ENCODE assay signal across 29 cellular contexts in genomic region chr5:132115375-132115774, GRCh38. TPM values are rescaled to one million over a fixed set of nuclear protein-coding genes. Genes with fewer than 3 reads are reported as not detected.
DNase-seq lines count a peak whose midpoint lies in the region; ATAC-seq and TF ChIP-seq lines count a peak whose summit lies in the region.
"Had no signal": no experiment of that assay in that cellular context is flagged by ENCODE, and none has a peak within 500 bp of the region (broad histone marks: within the 10 kb centered on the region; RNA-seq: fewer than 3 reads in every experiment).

No MANE protein-coding gene starts in this region.

- H3K4me3 Mint-ChIP-seq in activated CD4-positive, alpha-beta T cell treated with anti-CD3 and anti-CD28 coated beads, Interleukin-2, amount 10 ng/mL, durations not matched to agents 24 days and 14 days = peak overlapping the region; percentile 24
- no peak overlapping the region for H3K4me3 Mint-ChIP-seq in activated naive CD8-positive, alpha-beta T cell treated with anti-CD3 and anti-CD28 coated beads for 36 hours
- H3K4me3 Mint-ChIP-seq in stimulated activated effector memory CD8-positive, alpha-beta T cell treated with anti-CD3 and anti-CD28 coated beads, Interleukin-12 subunit alpha, Interleukin-12 subunit beta, amount 100 ng/mL, for 72 hours = peak overlapping the region; percentile 36
- H3K4me3 Mint-ChIP-seq: CD4-positive, CD25-positive, alpha-beta regulatory T cell; memory B cell; stimulated activated memory B cell treated with anti-CD40 and anti-IgM and Interleukin-4, amounts not matched to agents 10 μg/mL and 1 μg/mL and 100 μg/mL, for 72 hours had no signal

- no peaks in the 10 kb centered on the region for H3K27me3 ChIP-seq in Loucy (ENCODE audit: insufficient read depth, low read length, poor library complexity, severe bottlenecking)
- H3K27me3 ChIP-seq: pancreas, suprapubic skin, upper lobe of right lung had no signal

- peak overlapping the region; percentile 64 for H3K27ac Mint-ChIP-seq in activated CD4-positive, alpha-beta T cell treated with anti-CD3 and anti-CD28 coated beads, Interleukin-2, amount 10 ng/mL, durations not matched to agents 24 days and 14 days
- H3K27ac Mint-ChIP-seq in activated naive CD8-positive, alpha-beta T cell treated with anti-CD3 and anti-CD28 coated beads for 36 hours = peak overlapping the region; percentile 14
- H3K27ac Mint-ChIP-seq in stimulated activated effector memory CD8-positive, alpha-beta T cell treated with anti-CD3 and anti-CD28 coated beads, Interleukin-12 subunit alpha, Interleukin-12 subunit beta, amount 100 ng/mL, for 72 hours = peak overlapping the region; percentile 85
- H3K27ac Mint-ChIP-seq: CD4-positive, CD25-positive, alpha-beta regulatory T cell; memory B cell; stimulated activated memory B cell treated with anti-CD40 and anti-IgM and Interleukin-4, amounts not matched to agents 10 μg/mL and 1 μg/mL and 100 μg/mL, for 72 hours had no signal

- no peak for DNase-seq in activated CD4-positive, alpha-beta T cell treated with anti-CD3 and anti-CD28 coated beads, Interleukin-2, amount 10 ng/mL, durations not matched to agents 24 days and 14 days
- no peak for DNase-seq in activated CD4-positive, alpha-beta T cell treated with anti-CD3 and anti-CD28 coated beads for 4 hours
- DNase-seq in activated naive CD8-positive, alpha-beta T cell treated with anti-CD3 and anti-CD28 coated beads for 36 hours = no peak
- no peak for DNase-seq in stimulated activated effector memory CD8-positive, alpha-beta T cell treated with anti-CD3 and anti-CD28 coated beads, Interleukin-12 subunit alpha, Interleukin-12 subunit beta, amount 100 ng/mL, for 72 hours (ENCODE audit: low spot score in 2 of 2)
- DNase-seq in NCI-H345 (lab: John Stamatoyannopoulos, UW) (no peak), NCI-H446 treated with DMSO at 0.1 percent for 48 hours (lab: John Stamatoyannopoulos, UW) (no peak)
- DNase-seq: activated gamma-delta T cell; CD4-positive, CD25-positive, alpha-beta regulatory T cell; effector memory CD4-positive, alpha-beta T cell; NCI-H1694; NCI-H82; pancreas; SIG-M5; stimulated activated CD4-positive, alpha-beta T cell treated with anti-CD3 and anti-CD28 coated beads, Interleukin-15, amount 100 ng/mL, for 24 hours; upper lobe of right lung had no signal

- no peaks in the 10 kb centered on the region for H3K79me2 ChIP-seq in Loucy (ENCODE audit: insufficient read depth, low read length)

- H3K36me3 Mint-ChIP-seq in activated CD4-positive, alpha-beta T cell treated with anti-CD3 and anti-CD28 coated beads, Interleukin-2, amount 10 ng/mL, durations not matched to agents 24 days and 14 days (ENCODE audit: low read depth) = peaks cover 35% of the 10 kb centered on the region
- peaks cover 18% of the 10 kb centered on the region for H3K36me3 Mint-ChIP-seq in activated naive CD8-positive, alpha-beta T cell treated with anti-CD3 and anti-CD28 coated beads for 36 hours
- peaks cover 7% of the 10 kb centered on the region for H3K36me3 Mint-ChIP-seq in stimulated activated effector memory CD8-positive, alpha-beta T cell treated with anti-CD3 and anti-CD28 coated beads, Interleukin-12 subunit alpha, Interleukin-12 subunit beta, amount 100 ng/mL, for 72 hours
- H3K36me3 Mint-ChIP-seq: CD4-positive, CD25-positive, alpha-beta regulatory T cell; memory B cell; stimulated activated memory B cell treated with anti-CD40 and anti-IgM and Interleukin-4, amounts not matched to agents 10 μg/mL and 1 μg/mL and 100 μg/mL, for 72 hours had no signal

- no peak overlapping the region for H3K4me3 ChIP-seq in Loucy (ENCODE audit: low read length, poor library complexity, severe bottlenecking)
- H3K4me3 ChIP-seq: coronary artery, pancreas, suprapubic skin, upper lobe of right lung had no signal

- H3K9me3 Mint-ChIP-seq in activated CD4-positive, alpha-beta T cell treated with anti-CD3 and anti-CD28 coated beads, Interleukin-2, amount 10 ng/mL, durations not matched to agents 24 days and 14 days = peaks cover 14% of the 10 kb centered on the region
- H3K9me3 Mint-ChIP-seq in activated naive CD8-positive, alpha-beta T cell treated with anti-CD3 and anti-CD28 coated beads for 36 hours = peaks cover 15% of the 10 kb centered on the region
- no peaks in the 10 kb centered on the region for H3K9me3 Mint-ChIP-seq in stimulated activated effector memory CD8-positive, alpha-beta T cell treated with anti-CD3 and anti-CD28 coated beads, Interleukin-12 subunit alpha, Interleukin-12 subunit beta, amount 100 ng/mL, for 72 hours
- H3K9me3 Mint-ChIP-seq: stimulated activated memory B cell treated with anti-CD40 and anti-IgM and Interleukin-4, amounts not matched to agents 10 μg/mL and 1 μg/mL and 100 μg/mL, for 72 hours had no signal

- H3K9ac ChIP-seq in Loucy (ENCODE audit: low read depth, low read length, poor library complexity, severe bottlenecking) = no peak overlapping the region

- H3K36me3 ChIP-seq in Loucy (ENCODE audit: insufficient read depth, low read length) = no peaks in the 10 kb centered on the region
- H3K36me3 ChIP-seq: pancreas, suprapubic skin, upper lobe of right lung had no signal

- H3K27me3 Mint-ChIP-seq in activated CD4-positive, alpha-beta T cell treated with anti-CD3 and anti-CD28 coated beads, Interleukin-2, amount 10 ng/mL, durations not matched to agents 24 days and 14 days = no peaks in the 10 kb centered on the region
- H3K27me3 Mint-ChIP-seq in activated naive CD8-positive, alpha-beta T cell treated with anti-CD3 and anti-CD28 coated beads for 36 hours = no peaks in the 10 kb centered on the region
- H3K27me3 Mint-ChIP-seq: CD4-positive, CD25-positive, alpha-beta regulatory T cell; memory B cell; stimulated activated memory B cell treated with anti-CD40 and anti-IgM and Interleukin-4, amounts not matched to agents 10 μg/mL and 1 μg/mL and 100 μg/mL, for 72 hours had no signal

- H2AFZ ChIP-seq in Loucy (ENCODE audit: low read length) = no peak overlapping the region

- H4K20me1 ChIP-seq in Loucy (ENCODE audit: insufficient read depth, low read length, poor library complexity, severe bottlenecking) = no peaks in the 10 kb centered on the region

- no peaks in the 10 kb centered on the region for H3K9me3 ChIP-seq in Loucy (ENCODE audit: insufficient read depth, low read depth, low read length)
- H3K9me3 ChIP-seq: pancreas, suprapubic skin, upper lobe of right lung had no signal

- peak; percentile 89 for ATAC-seq in stimulated activated effector memory CD8-positive, alpha-beta T cell treated with anti-CD3 and anti-CD28 coated beads, Interleukin-12 subunit alpha, Interleukin-12 subunit beta, amount 100 ng/mL, for 72 hours
- ATAC-seq in HG02763 (IDR thresholded peaks at IDR 0.05; ENCODE audit: unreplicated experiment) = no peak
- ATAC-seq: HepG2, left lobe of liver, pancreas had no signal

- intact Hi-C loops in activated CD4-positive, alpha-beta T cell treated with anti-CD3 and anti-CD28 coated beads, Interleukin-2, amount 10 ng/mL, durations not matched to agents 24 days and 14 days (cut with micrococcal nuclease) = loop anchor here (10.0 kb wide), 1 partner anchor 379 kb away; the partner anchor contains the start of gene IRF1

- 0 out of 2 replicates have a peak, but pooled peaks cover 5% of the 10 kb centered on the region for H3F3A ChIP-seq in Loucy (ENCODE audit: low read depth)

- H3K9me2 ChIP-seq in Loucy (replicated peaks; ENCODE audit: low read depth, low read length) = no peaks in the 10 kb centered on the region

- peaks cover 71% of the 10 kb centered on the region for H3K4me1 ChIP-seq in Loucy (ENCODE audit: insufficient read depth, low read length, poor library complexity, severe bottlenecking)
- H3K4me1 ChIP-seq: pancreas, suprapubic skin, upper lobe of right lung had no signal

- no peak for TF ChIP-seq CTCF in Loucy (conservative IDR thresholded peaks at IDR 0.05; ENCODE audit: low read length)

- H3K4me1 Mint-ChIP-seq in activated CD4-positive, alpha-beta T cell treated with anti-CD3 and anti-CD28 coated beads, Interleukin-2, amount 10 ng/mL, durations not matched to agents 24 days and 14 days = peaks cover 49% of the 10 kb centered on the region
- H3K4me1 Mint-ChIP-seq in activated naive CD8-positive, alpha-beta T cell treated with anti-CD3 and anti-CD28 coated beads for 36 hours = peaks cover 50% of the 10 kb centered on the region
- peaks cover 68% of the 10 kb centered on the region for H3K4me1 Mint-ChIP-seq in stimulated activated effector memory CD8-positive, alpha-beta T cell treated with anti-CD3 and anti-CD28 coated beads, Interleukin-12 subunit alpha, Interleukin-12 subunit beta, amount 100 ng/mL, for 72 hours

- H3K4me2 ChIP-seq in Loucy (ENCODE audit: low read depth, low read length, poor library complexity, severe bottlenecking) = peak overlapping the region; percentile 66

RNA-seq across cellular contexts. Expression of gene CSF2, which starts 41.8 kb away (rescaled TPM):
- total RNA-seq in activated CD4-positive, alpha-beta T cell treated with anti-CD3 and anti-CD28 coated beads, Interleukin-2, amount 10 ng/mL, durations not matched to agents 24 days and 14 days = 1,084 and 1,122 TPM in 2 replicates
- total RNA-seq in activated naive CD8-positive, alpha-beta T cell treated with anti-CD3 and anti-CD28 coated beads for 36 hours = 100 to 1,000 TPM; 103 to 107 TPM
- total RNA-seq: cardiac septum; CD4-positive, CD25-positive, alpha-beta regulatory T cell; HepG2; left lobe of liver; LHCN-M2; NCI-H460; suprapubic skin had no signal

RNA-seq across cellular contexts. Expression of gene IL3, which starts 54.9 kb away (rescaled TPM):
- 67.7 and 71.3 TPM in 2 replicates for total RNA-seq in activated CD4-positive, alpha-beta T cell treated with anti-CD3 and anti-CD28 coated beads, Interleukin-2, amount 10 ng/mL, durations not matched to agents 24 days and 14 days
- under 1 TPM; 0.20 to 0.49 TPM for total RNA-seq in activated naive CD8-positive, alpha-beta T cell treated with anti-CD3 and anti-CD28 coated beads for 36 hours
- total RNA-seq: cardiac septum; CD4-positive, CD25-positive, alpha-beta regulatory T cell; Daoy; epithelial cell of proximal tubule; HepG2; left lobe of liver; LHCN-M2; NCI-H460; pancreas; renal cortical epithelial cell; suprapubic skin; upper lobe of right lung had no signal

Comparison
In these comparisons a context has a peak if more than half of its experiments do, and no peak if none do; other contexts are left out.
1. H3K27ac Mint-ChIP-seq: peak in every context shown above with its lines; median percentile 85 in stimulated activated effector memory CD8-positive, alpha-beta T cell treated with anti-CD3 and anti-CD28 coated beads, Interleukin-12 subunit alpha, Interleukin-12 subunit beta, amount 100 ng/mL, for 72 hours; 64 in activated CD4-positive, alpha-beta T cell treated with anti-CD3 and anti-CD28 coated beads, Interleukin-2, amount 10 ng/mL, durations not matched to agents 24 days and 14 days; 14 in activated naive CD8-positive, alpha-beta T cell treated with anti-CD3 and anti-CD28 coated beads for 36 hours.
2. RNA of gene CSF2, which starts 41.8 kb away (total RNA-seq): 1,084 to 1,122 TPM in activated CD4-positive, alpha-beta T cell treated with anti-CD3 and anti-CD28 coated beads, Interleukin-2, amount 10 ng/mL, durations not matched to agents 24 days and 14 days; 103 to 107 TPM in activated naive CD8-positive, alpha-beta T cell treated with anti-CD3 and anti-CD28 coated beads for 36 hours; every median in the first group is over 10 times any median in the second.
3. RNA of gene IL3, which starts 54.9 kb away (total RNA-seq): 67.7 to 71.3 TPM in activated CD4-positive, alpha-beta T cell treated with anti-CD3 and anti-CD28 coated beads, Interleukin-2, amount 10 ng/mL, durations not matched to agents 24 days and 14 days; 0.20 to 0.49 TPM in activated naive CD8-positive, alpha-beta T cell treated with anti-CD3 and anti-CD28 coated beads for 36 hours; every median in the first group is over 10 times any median in the second.